ENCODE assay signal across 10 cellular contexts in the genomic region with DNA sequence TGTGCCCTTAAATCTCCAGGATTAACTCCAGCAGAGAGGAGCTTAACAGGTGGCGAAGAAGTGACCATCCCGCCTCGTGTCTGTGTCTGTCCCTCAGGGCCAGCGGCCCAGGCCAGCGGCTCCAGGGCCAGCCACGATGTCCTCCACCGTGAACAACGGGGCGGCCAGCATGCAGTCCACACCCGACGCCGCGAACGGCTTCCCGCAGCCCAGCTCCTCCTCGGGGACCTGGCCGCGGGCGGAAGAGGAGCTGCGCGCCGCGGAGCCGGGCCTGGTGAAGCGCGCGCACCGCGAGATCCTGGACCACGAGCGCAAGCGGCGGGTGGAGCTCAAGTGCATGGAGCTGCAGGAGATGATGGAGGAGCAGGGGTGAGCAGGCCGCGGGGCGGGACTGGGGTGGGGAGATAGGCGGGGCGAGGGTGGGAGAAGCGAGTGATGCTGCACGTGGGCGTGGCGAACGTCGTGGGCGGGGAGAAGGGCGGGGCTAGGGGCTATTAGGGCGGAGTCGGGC. TPM values are rescaled to one million over a fixed set of nuclear protein-coding genes. Genes with fewer than 3 reads are reported as not detected.
DNase-seq lines count a peak whose midpoint lies in the region; ATAC-seq and TF ChIP-seq lines count a peak whose summit lies in the region.
"Had no signal": no experiment of that assay in that cellular context is flagged by ENCODE, and none has a peak within 500 bp of the region (broad histone marks: within the 10 kb centered on the region; RNA-seq: fewer than 3 reads in every experiment).

No MANE protein-coding gene starts in this region.

- TF ChIP-seq CTCF in lower lobe of right lung (IDR thresholded peaks at IDR 0.05) = no peak

- ATAC-seq in lower lobe of right lung = peak; percentile 89 to 91

- DNase-seq in NCI-H2029 (lab: John Stamatoyannopoulos, UW) (peak; percentile 42), NCI-H2029 treated with DMSO at 0.1 percent for 48 hours (lab: John Stamatoyannopoulos, UW) (no peak), NCI-H128 (lab: John Stamatoyannopoulos, UW; ENCODE audit: unreplicated experiment) (peak; percentile 30), dermis blood vessel endothelial cell (peak; percentile 83), lower lobe of right lung (peak; percentile 75), SW 1271 (lab: John Stamatoyannopoulos, UW) (no peak)
- DNase-seq in activated CD4-positive, alpha-beta memory T cell treated with anti-CD3 and anti-CD28 coated beads, Interleukin-2, amount 10 ng/mL, durations not matched to agents 7 days and 5 days = peak; percentile 80
- peak; percentile 49 for DNase-seq in stimulated activated CD8-positive, alpha-beta memory T cell treated with anti-CD3 and anti-CD28 coated beads, Interleukin-12 subunit alpha, Interleukin-12 subunit beta, amount 100 ng/mL, for 1 hour (ENCODE audit: low read depth)

- H3K9me3 Mint-ChIP-seq in activated CD4-positive, alpha-beta memory T cell treated with anti-CD3 and anti-CD28 coated beads, Interleukin-2, amount 10 ng/mL, durations not matched to agents 7 days and 5 days = no peaks in the 10 kb centered on the region

- H3K27me3 ChIP-seq in lower lobe of right lung (ENCODE audit: low read depth) = peaks cover 56% of the 10 kb centered on the region

- H3K36me3 ChIP-seq in lower lobe of right lung = no peaks in the 10 kb centered on the region

- H3K27ac ChIP-seq in lower lobe of right lung = no peak overlapping the region
- H3K27ac ChIP-seq: C4-2B, skin epidermis had no signal

- peak overlapping the region; percentile 32 for H3K4me3 ChIP-seq in lower lobe of right lung

- peaks cover 41% of the 10 kb centered on the region for H3K27me3 Mint-ChIP-seq in activated CD4-positive, alpha-beta memory T cell treated with anti-CD3 and anti-CD28 coated beads, Interleukin-2, amount 10 ng/mL, durations not matched to agents 7 days and 5 days

- no peaks in the 10 kb centered on the region for H3K36me3 Mint-ChIP-seq in activated CD4-positive, alpha-beta memory T cell treated with anti-CD3 and anti-CD28 coated beads, Interleukin-2, amount 10 ng/mL, durations not matched to agents 7 days and 5 days (ENCODE audit: low read depth)

- CTCF ChIA-PET in activated CD4-positive, alpha-beta memory T cell treated with anti-CD3 and anti-CD28 coated beads, Interleukin-2, amount 10 ng/mL, durations not matched to agents 7 days and 5 days (lab: Charles Lee) = interaction anchor here (0.8 to 1.4 kb wide), 3 partner anchors 57 to 79 kb away, joined by 3 to 5 read pairs (median 4); no protein-coding TSS in a partner anchor

- POLR2A ChIA-PET in activated CD4-positive, alpha-beta memory T cell treated with anti-CD3 and anti-CD28 coated beads, Interleukin-2, amount 10 ng/mL, durations not matched to agents 7 days and 5 days (lab: Charles Lee) = no interaction called here

- intact Hi-C loops in lower lobe of right lung (cut with DNase I) = no loop called here

- peaks cover 4% of the 10 kb centered on the region for H3K4me1 ChIP-seq in lower lobe of right lung

- no peak overlapping the region for H3K27ac Mint-ChIP-seq in activated CD4-positive, alpha-beta memory T cell treated with anti-CD3 and anti-CD28 coated beads, Interleukin-2, amount 10 ng/mL, durations not matched to agents 7 days and 5 days

- H3K9me3 ChIP-seq in lower lobe of right lung = no peaks in the 10 kb centered on the region

- peak overlapping the region; percentile 21 for H3K4me3 Mint-ChIP-seq in activated CD4-positive, alpha-beta memory T cell treated with anti-CD3 and anti-CD28 coated beads, Interleukin-2, amount 10 ng/mL, durations not matched to agents 7 days and 5 days

- H3K4me1 Mint-ChIP-seq in activated CD4-positive, alpha-beta memory T cell treated with anti-CD3 and anti-CD28 coated beads, Interleukin-2, amount 10 ng/mL, durations not matched to agents 7 days and 5 days = peaks cover 8% of the 10 kb centered on the region

RNA-seq across cellular contexts. Expression of gene SRRM3, which starts 33.3 kb away (rescaled TPM):
- not detected for total RNA-seq in activated CD4-positive, alpha-beta memory T cell treated with anti-CD3 and anti-CD28 coated beads, Interleukin-2, amount 10 ng/mL, durations not matched to agents 7 days and 5 days
- 2.0 and 2.2 TPM in 2 replicates for total RNA-seq in dermis blood vessel endothelial cell
- 0.86 TPM for total RNA-seq in lower lobe of right lung

Comparison
In these comparisons a context has a peak if more than half of its experiments do, and no peak if none do; other contexts are left out.
1. DNase-seq: peak in NCI-H2029 (single experiment), NCI-H128 (single experiment), activated CD4-positive, alpha-beta memory T cell treated with anti-CD3 and anti-CD28 coated beads, Interleukin-2, amount 10 ng/mL, durations not matched to agents 7 days and 5 days (single experiment), dermis blood vessel endothelial cell (single experiment), lower lobe of right lung (single experiment) and stimulated activated CD8-positive, alpha-beta memory T cell treated with anti-CD3 and anti-CD28 coated beads, Interleukin-12 subunit alpha, Interleukin-12 subunit beta, amount 100 ng/mL, for 1 hour (single experiment); none in NCI-H2029 treated with DMSO at 0.1 percent for 48 hours (single experiment) and SW 1271 (0 of 2).